ENCODE assay signal across 23 cellular contexts in genomic region chr5:31815394-31815793, GRCh38.
A peak's percentile ranks its signal among the peaks of the same experiment; 100 is the strongest.
DNase-seq lines count a peak whose midpoint lies in the region; ATAC-seq, FAIRE-seq and TF ChIP-seq lines count a peak whose summit lies in the region.
"Had no signal": no experiment of that assay in that cellular context is flagged by ENCODE, and none has a peak within 500 bp of the region (broad histone marks: within the 10 kb centered on the region; RNA-seq: fewer than 3 reads in every experiment).

No MANE protein-coding gene starts in this region.

- H3K27me3 ChIP-seq in GM23338 (ENCODE audit: insufficient read depth) (no peaks in the 10 kb centered on the region), bronchial epithelial cell (ENCODE audit: control insufficient read depth, insufficient read depth, low read length) (no peaks in the 10 kb centered on the region)
- H3K27me3 ChIP-seq: BLaER1 had no signal

- H3K9me3 Mint-ChIP-seq in GM23338 (no peaks in the 10 kb centered on the region), type B pancreatic cell (no peaks in the 10 kb centered on the region)
- H3K9me3 Mint-ChIP-seq in activated naive CD8-positive, alpha-beta T cell treated with anti-CD3 and anti-CD28 coated beads, Interleukin-2, amount 50 U/mL, for 24 hours: no peaks in the 10 kb centered on the region
- H3K9me3 Mint-ChIP-seq: CD4-positive, alpha-beta T cell had no signal

- no peak overlapping the region for H3K4me2 ChIP-seq in GM23338
- H3K4me2 ChIP-seq: BLaER1, PC-9 had no signal

- DNase-seq in GM23338 (ENCODE audit: low spot score) (peak; percentile 67), bronchial epithelial cell (ENCODE audit: low read depth) (peak; percentile 39), islet precursor cell (peak; percentile 84), type B pancreatic cell (ENCODE audit: extremely low spot score, unreplicated experiment) (no peak), globus pallidus (ENCODE audit: low spot score) (no peak), posterior cingulate gyrus (no peak)
- no peak for DNase-seq in activated naive CD8-positive, alpha-beta T cell treated with anti-CD3 and anti-CD28 coated beads, Interleukin-2, amount 50 U/mL, for 24 hours
- DNase-seq: Caco-2; CD4-positive, alpha-beta T cell; DMS153; H7; MM.1S; NCI-H1048; NCI-H1417 treated with DMSO at 0.1 percent for 48 hours; NCI-H187; NCI-H69; PC-9; RPMI8226; SHP77 had no signal

- TF ChIP-seq CTCF in GM23338 (conservative IDR thresholded peaks at IDR 0.05; ENCODE audit: low read depth in 2 of 2) (no peak), bronchial epithelial cell (IDR thresholded peaks at IDR 0.05; ENCODE audit: insufficient read depth, low read length, severe bottlenecking) (no peak), type B pancreatic cell (conservative IDR thresholded peaks at IDR 0.05) (no peak)

- H3K4me1 Mint-ChIP-seq in GM23338 (peaks cover 4% of the 10 kb centered on the region), type B pancreatic cell (ENCODE audit: unreplicated experiment) (peaks cover 4% of the 10 kb centered on the region)
- H3K4me1 Mint-ChIP-seq in activated naive CD8-positive, alpha-beta T cell treated with anti-CD3 and anti-CD28 coated beads, Interleukin-2, amount 50 U/mL, for 24 hours: no peaks in the 10 kb centered on the region

- H3K27ac Mint-ChIP-seq in GM23338 (peak overlapping the region; percentile 80), type B pancreatic cell (peak overlapping the region; percentile 60)
- H3K27ac Mint-ChIP-seq in activated naive CD8-positive, alpha-beta T cell treated with anti-CD3 and anti-CD28 coated beads, Interleukin-2, amount 50 U/mL, for 24 hours: no peak overlapping the region
- H3K27ac Mint-ChIP-seq: CD4-positive, alpha-beta T cell had no signal

- ATAC-seq in GM23338: peak; percentile 83
- no peak for ATAC-seq in activated naive CD8-positive, alpha-beta T cell treated with anti-CD3 and anti-CD28 coated beads, Interleukin-2, amount 50 U/mL, for 24 hours

- no peaks in the 10 kb centered on the region for H4K20me1 ChIP-seq in GM23338 (replicated peaks; ENCODE audit: insufficient read depth)
- H4K20me1 ChIP-seq: BLaER1 had no signal

- H3F3A ChIP-seq in GM23338 (replicated peaks; ENCODE audit: low read depth): no peaks in the 10 kb centered on the region

- H3K4me3 ChIP-seq in GM23338: no peak overlapping the region
- H3K4me3 ChIP-seq in bronchial epithelial cell (ENCODE audit: low read depth, low read length): no peak overlapping the region
- H3K4me3 ChIP-seq: BLaER1, PC-9, SK-N-MC had no signal

- H3K79me2 ChIP-seq in GM23338 (replicated peaks; ENCODE audit: insufficient read depth): no peaks in the 10 kb centered on the region

- no peak overlapping the region for H2AFZ ChIP-seq in GM23338
- H2AFZ ChIP-seq: PC-9 had no signal

- H3K4me3 Mint-ChIP-seq in GM23338 (no peak overlapping the region), type B pancreatic cell (no peak overlapping the region)
- no peak overlapping the region for H3K4me3 Mint-ChIP-seq in activated naive CD8-positive, alpha-beta T cell treated with anti-CD3 and anti-CD28 coated beads, Interleukin-2, amount 50 U/mL, for 24 hours
- H3K4me3 Mint-ChIP-seq: CD4-positive, alpha-beta T cell had no signal

- no peak for FAIRE-seq in bronchial epithelial cell (lab: Jason Lieb, UNC)
- FAIRE-seq: G401.6, GM18507 had no signal

- peak overlapping the region; percentile 5; the same call in 1 of the 2 replicates for H3K27ac ChIP-seq in GM23338 (ENCODE audit: low read depth)
- H3K27ac ChIP-seq: BLaER1, PC-9, SK-N-MC had no signal

- H3K36me3 ChIP-seq in GM23338 (ENCODE audit: insufficient read depth): no peaks in the 10 kb centered on the region
- H3K36me3 ChIP-seq in bronchial epithelial cell (ENCODE audit: control insufficient read depth, insufficient read depth, low read length): no peaks in the 10 kb centered on the region
- H3K36me3 ChIP-seq: BLaER1 had no signal

- no peaks in the 10 kb centered on the region for H3K36me3 Mint-ChIP-seq in GM23338 (ENCODE audit: low read depth)
- H3K36me3 Mint-ChIP-seq in type B pancreatic cell: no peaks in the 10 kb centered on the region
- no peaks in the 10 kb centered on the region for H3K36me3 Mint-ChIP-seq in activated naive CD8-positive, alpha-beta T cell treated with anti-CD3 and anti-CD28 coated beads, Interleukin-2, amount 50 U/mL, for 24 hours (ENCODE audit: low read depth)

- no peaks in the 10 kb centered on the region for H3K4me1 ChIP-seq in GM23338 (ENCODE audit: insufficient read depth)
- H3K4me1 ChIP-seq: BLaER1, Caco-2 had no signal

- peaks cover 1% of the 10 kb centered on the region for H3K27me3 Mint-ChIP-seq in GM23338 (ENCODE audit: insufficient read depth, low read depth, poor library complexity)
- no peaks in the 10 kb centered on the region for H3K27me3 Mint-ChIP-seq in type B pancreatic cell
- no peaks in the 10 kb centered on the region for H3K27me3 Mint-ChIP-seq in activated naive CD8-positive, alpha-beta T cell treated with anti-CD3 and anti-CD28 coated beads, Interleukin-2, amount 50 U/mL, for 24 hours
- H3K27me3 Mint-ChIP-seq: CD4-positive, alpha-beta T cell had no signal

- no peaks in the 10 kb centered on the region for H3K9me2 ChIP-seq in GM23338 (ENCODE audit: insufficient read depth)

- intact Hi-C loops in posterior cingulate gyrus (cut with DNase I): no loop called here

TF ChIP-seq in GM23338, 12 proteins besides CTCF, POLR2A, EP300 and RAD21 (continues in another document):
- TF ChIP-seq ZNF331 (CRISPR knock-in tag; IDR thresholded peaks at IDR 0.05; ENCODE audit: low read depth) (no peak), REST (IDR thresholded peaks at IDR 0.05; ENCODE audit: unreplicated experiment) (no peak), STAT1 (IDR thresholded peaks at IDR 0.05; ENCODE audit: unreplicated experiment) (no peak)

Comparison
In these comparisons a context has a peak if more than half of its experiments do, and no peak if none do; other contexts are left out.
1. DNase-seq: peak in GM23338 (single experiment), bronchial epithelial cell (single experiment) and islet precursor cell (single experiment); none in type B pancreatic cell (single experiment), globus pallidus (single experiment), posterior cingulate gyrus (0 of 10) and activated naive CD8-positive, alpha-beta T cell treated with anti-CD3 and anti-CD28 coated beads, Interleukin-2, amount 50 U/mL, for 24 hours (single experiment).